ENCODE assay signal across 38 cellular contexts in genomic region chr7:92433019-92433418, GRCh38. TPM values are rescaled to one million over a fixed set of nuclear protein-coding genes. Genes with fewer than 3 reads are reported as not detected.
"Had no signal": no experiment of that assay in that cellular context is flagged by ENCODE, and none has a peak within 500 bp of the region (broad histone marks: within the 10 kb centered on the region; RNA-seq: fewer than 3 reads in every experiment).

No MANE protein-coding gene starts in this region.

- H3K36me3 ChIP-seq: MG63 had no signal

- H3K4me3 ChIP-seq: MG63 had no signal

- H3K27me3 ChIP-seq: MG63 had no signal

- DNase-seq: Karpas-422, Kasumi-1, MG63, MM.1S, MV-4-11, NCI-H1048, NCI-H1092, NCI-H1092 treated with DMSO at 0.1 percent for 48 hours, NCI-H1105, NCI-H1105 treated with DMSO at 0.1 percent for 48 hours, NCI-H1417, NCI-H1417 treated with DMSO at 0.1 percent for 48 hours, NCI-H1436, NCI-H1436 treated with DMSO at 0.1 percent for 48 hours, NCI-H146, NCI-H1694, NCI-H1694 treated with DMSO at 0.1 percent for 48 hours, NCI-H187, NCI-H187 treated with DMSO at 0.1 percent for 48 hours, NCI-H1930, NCI-H2029, NCI-H2029 treated with DMSO at 0.1 percent for 48 hours, NCI-H2081, NCI-H2081 treated with DMSO at 0.1 percent for 48 hours, NCI-H2107, NCI-H2171, NCI-H2171 treated with DMSO at 0.1 percent for 48 hours, NCI-H2227 treated with DMSO at 0.1 percent for 48 hours, NCI-H226, NCI-H345, NCI-H446, NCI-H446 treated with DMSO at 0.1 percent for 48 hours, NCI-H510A, NCI-H510A treated with DMSO at 0.1 percent for 48 hours, NCI-H524 had no signal

- H3K9me3 ChIP-seq: MG63 had no signal

RNA-seq across cellular contexts. Expression of gene ERVW-1, which starts 44.7 kb away (rescaled TPM):
- total RNA-seq: LHCN-M2, MCF 10A, NCI-H460 had no signal
